1 cellular context compared by ENCODE assay signal in genomic region chr1:206713910-206714312, GRCh38.
TF ChIP-seq lines count a peak whose summit lies in the region.

No MANE protein-coding gene starts in this region.

TF ChIP-seq in K562, 482 proteins besides CTCF, POLR2A, EP300 and RAD21 (continued from another document and continues in another):
- no peak for TF ChIP-seq E2F4 (CRISPR knock-in tag; IDR thresholded peaks at IDR 0.05; ENCODE audit: low read depth)
- TF ChIP-seq ZNF121 (CRISPR knock-in tag; conservative IDR thresholded peaks at IDR 0.05): no peak
- no peak for TF ChIP-seq ARID3A (IDR thresholded peaks at IDR 0.05; ENCODE audit: borderline replicate concordance, low read depth, low read length)
- no peak for TF ChIP-seq ZBTB1 (CRISPR knock-in tag; IDR thresholded peaks at IDR 0.05; ENCODE audit: borderline replicate concordance, low read depth)
- peak; percentile 31; the same call in 1 of the 2 replicates for TF ChIP-seq ZNF316 (IDR thresholded peaks at IDR 0.05)
- TF ChIP-seq, protein P1, sequence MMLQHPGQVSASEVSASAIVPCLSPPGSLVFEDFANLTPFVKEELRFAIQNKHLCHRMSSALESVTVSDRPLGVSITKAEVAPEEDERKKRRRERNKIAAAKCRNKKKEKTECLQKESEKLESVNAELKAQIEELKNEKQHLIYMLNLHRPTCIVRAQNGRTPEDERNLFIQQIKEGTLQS (IDR thresholded peaks at IDR 0.05): peak; percentile 88
- TF ChIP-seq, protein P1 (CRISPR knock-in tag; conservative IDR thresholded peaks at IDR 0.05): no peak
- TF ChIP-seq, protein P2, sequence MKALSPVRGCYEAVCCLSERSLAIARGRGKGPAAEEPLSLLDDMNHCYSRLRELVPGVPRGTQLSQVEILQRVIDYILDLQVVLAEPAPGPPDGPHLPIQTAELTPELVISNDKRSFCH (CRISPR knock-in tag; IDR thresholded peaks at IDR 0.05): no peak
- TF ChIP-seq, protein P2 (tag; IDR thresholded peaks at IDR 0.05): no peak
- TF ChIP-seq ZNF146 (CRISPR knock-in tag; IDR thresholded peaks at IDR 0.05; ENCODE audit: unreplicated experiment): no peak
- TF ChIP-seq ETV1 (tag; conservative IDR thresholded peaks at IDR 0.05; ENCODE audit: low read depth): peak; percentile 52; the same call in 1 of the 2 replicates
- TF ChIP-seq ZBTB7A (IDR thresholded peaks at IDR 0.05; ENCODE audit: borderline replicate concordance, control insufficient read depth, low read depth, low read length): no peak
- peak; percentile 5; the same call in 1 of the 2 replicates for TF ChIP-seq FOSL1 (tag; conservative IDR thresholded peaks at IDR 0.05)
- TF ChIP-seq CTBP1 (IDR thresholded peaks at IDR 0.05; ENCODE audit: borderline replicate concordance): 0 out of 2 replicates have a peak, but pooled peaks have one; percentile 60
- peak; percentile 62; the same call in 1 of the 2 replicates for TF ChIP-seq SMARCE1 (IDR thresholded peaks at IDR 0.05)
- peak; percentile 81 for TF ChIP-seq DPF2 (IDR thresholded peaks at IDR 0.05)
- TF ChIP-seq SMAD3 (CRISPR knock-in tag; conservative IDR thresholded peaks at IDR 0.05): 0 out of 2 replicates have a peak, but pooled peaks have one; percentile 32
- no peak for TF ChIP-seq U2AF1 (optimal IDR thresholded peaks at IDR 0.05; ENCODE audit: low read depth, low read length)
- TF ChIP-seq YBX1 (IDR thresholded peaks at IDR 0.05): no peak
- peak; percentile 67 for TF ChIP-seq NFE2 (IDR thresholded peaks at IDR 0.05; ENCODE audit: low read depth)
- no peak for TF ChIP-seq ZNF217 (CRISPR knock-in tag; IDR thresholded peaks at IDR 0.05)
- peak; percentile 67 for TF ChIP-seq CREM (IDR thresholded peaks at IDR 0.05; ENCODE audit: low read depth)
- no peak for TF ChIP-seq HOMEZ (CRISPR knock-in tag; IDR thresholded peaks at IDR 0.05)
- no peak for TF ChIP-seq ZNF174 (CRISPR knock-in tag; IDR thresholded peaks at IDR 0.05)
- no peak for TF ChIP-seq TCF7 (IDR thresholded peaks at IDR 0.05; ENCODE audit: borderline replicate concordance)
- no peak for TF ChIP-seq HDAC8 (tag; IDR thresholded peaks at IDR 0.05)
- no peak for TF ChIP-seq FOXA3 (CRISPR knock-in tag; conservative IDR thresholded peaks at IDR 0.05 in 1 of 2, IDR thresholded peaks at IDR 0.05 in 1 of 2)
- TF ChIP-seq, protein P3, sequence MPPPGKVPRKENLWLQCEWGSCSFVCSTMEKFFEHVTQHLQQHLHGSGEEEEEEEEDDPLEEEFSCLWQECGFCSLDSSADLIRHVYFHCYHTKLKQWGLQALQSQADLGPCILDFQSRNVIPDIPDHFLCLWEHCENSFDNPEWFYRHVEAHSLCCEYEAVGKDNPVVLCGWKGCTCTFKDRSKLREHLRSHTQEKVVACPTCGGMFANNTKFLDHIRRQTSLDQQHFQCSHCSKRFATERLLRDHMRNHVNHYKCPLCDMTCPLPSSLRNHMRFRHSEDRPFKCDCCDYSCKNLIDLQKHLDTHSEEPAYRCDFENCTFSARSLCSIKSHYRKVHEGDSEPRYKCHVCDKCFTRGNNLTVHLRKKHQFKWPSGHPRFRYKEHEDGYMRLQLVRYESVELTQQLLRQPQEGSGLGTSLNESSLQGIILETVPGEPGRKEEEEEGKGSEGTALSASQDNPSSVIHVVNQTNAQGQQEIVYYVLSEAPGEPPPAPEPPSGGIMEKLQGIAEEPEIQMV (tag; conservative IDR thresholded peaks at IDR 0.05; ENCODE audit: low read depth): no peak
- peak; percentile 24; the same call in 1 of the 2 replicates for TF ChIP-seq GABPA (tag; conservative IDR thresholded peaks at IDR 0.05; ENCODE audit: low read depth)
- no peak for TF ChIP-seq FOS (IDR thresholded peaks at IDR 0.05; ENCODE audit: extremely low read depth, insufficient read length)
- no peak for TF ChIP-seq PHB2 (IDR thresholded peaks at IDR 0.05; ENCODE audit: low read depth)
- TF ChIP-seq ZFP1 (CRISPR knock-in tag; IDR thresholded peaks at IDR 0.05): no peak
- TF ChIP-seq DACH1 (IDR thresholded peaks at IDR 0.05; ENCODE audit: partially characterized antibody): no peak
- no peak for TF ChIP-seq KHSRP (IDR thresholded peaks at IDR 0.05)
- no peak for TF ChIP-seq ZNF589 (CRISPR knock-in tag; IDR thresholded peaks at IDR 0.05; ENCODE audit: low read depth)
- TF ChIP-seq SMARCC2 (IDR thresholded peaks at IDR 0.05; ENCODE audit: low read depth): no peak
- TF ChIP-seq ZBTB43 (CRISPR knock-in tag; IDR thresholded peaks at IDR 0.05): no peak
- no peak for TF ChIP-seq ZBTB34 (CRISPR knock-in tag; IDR thresholded peaks at IDR 0.05)
- TF ChIP-seq, protein P4, sequence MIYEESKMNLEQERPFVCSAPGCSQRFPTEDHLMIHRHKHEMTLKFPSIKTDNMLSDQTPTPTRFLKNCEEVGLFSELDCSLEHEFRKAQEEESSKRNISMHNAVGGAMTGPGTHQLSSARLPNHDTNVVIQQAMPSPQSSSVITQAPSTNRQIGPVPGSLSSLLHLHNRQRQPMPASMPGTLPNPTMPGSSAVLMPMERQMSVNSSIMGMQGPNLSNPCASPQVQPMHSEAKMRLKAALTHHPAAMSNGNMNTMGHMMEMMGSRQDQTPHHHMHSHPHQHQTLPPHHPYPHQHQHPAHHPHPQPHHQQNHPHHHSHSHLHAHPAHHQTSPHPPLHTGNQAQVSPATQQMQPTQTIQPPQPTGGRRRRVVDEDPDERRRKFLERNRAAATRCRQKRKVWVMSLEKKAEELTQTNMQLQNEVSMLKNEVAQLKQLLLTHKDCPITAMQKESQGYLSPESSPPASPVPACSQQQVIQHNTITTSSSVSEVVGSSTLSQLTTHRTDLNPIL (CRISPR knock-in tag; IDR thresholded peaks at IDR 0.05): no peak
- TF ChIP-seq MYC (IDR thresholded peaks at IDR 0.05; ENCODE audit: low read depth, low read length): no peak
- no peak for TF ChIP-seq MYC (CRISPR knock-in tag; IDR thresholded peaks at IDR 0.05; ENCODE audit: borderline replicate concordance, low read depth)
- no peak for TF ChIP-seq ZSCAN32 (CRISPR knock-in tag; IDR thresholded peaks at IDR 0.05)
- TF ChIP-seq JUNB (CRISPR knock-in tag; conservative IDR thresholded peaks at IDR 0.05): no peak
- TF ChIP-seq DEAF1 (CRISPR knock-in tag; IDR thresholded peaks at IDR 0.05): 0 out of 2 replicates have a peak, but pooled peaks have one; percentile 7
- TF ChIP-seq, protein P5, sequence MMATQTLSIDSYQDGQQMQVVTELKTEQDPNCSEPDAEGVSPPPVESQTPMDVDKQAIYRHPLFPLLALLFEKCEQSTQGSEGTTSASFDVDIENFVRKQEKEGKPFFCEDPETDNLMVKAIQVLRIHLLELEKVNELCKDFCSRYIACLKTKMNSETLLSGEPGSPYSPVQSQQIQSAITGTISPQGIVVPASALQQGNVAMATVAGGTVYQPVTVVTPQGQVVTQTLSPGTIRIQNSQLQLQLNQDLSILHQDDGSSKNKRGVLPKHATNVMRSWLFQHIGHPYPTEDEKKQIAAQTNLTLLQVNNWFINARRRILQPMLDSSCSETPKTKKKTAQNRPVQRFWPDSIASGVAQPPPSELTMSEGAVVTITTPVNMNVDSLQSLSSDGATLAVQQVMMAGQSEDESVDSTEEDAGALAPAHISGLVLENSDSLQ (IDR thresholded peaks at IDR 0.05): 0 out of 2 replicates have a peak, but pooled peaks have one; percentile 37
- TF ChIP-seq, protein P6, sequence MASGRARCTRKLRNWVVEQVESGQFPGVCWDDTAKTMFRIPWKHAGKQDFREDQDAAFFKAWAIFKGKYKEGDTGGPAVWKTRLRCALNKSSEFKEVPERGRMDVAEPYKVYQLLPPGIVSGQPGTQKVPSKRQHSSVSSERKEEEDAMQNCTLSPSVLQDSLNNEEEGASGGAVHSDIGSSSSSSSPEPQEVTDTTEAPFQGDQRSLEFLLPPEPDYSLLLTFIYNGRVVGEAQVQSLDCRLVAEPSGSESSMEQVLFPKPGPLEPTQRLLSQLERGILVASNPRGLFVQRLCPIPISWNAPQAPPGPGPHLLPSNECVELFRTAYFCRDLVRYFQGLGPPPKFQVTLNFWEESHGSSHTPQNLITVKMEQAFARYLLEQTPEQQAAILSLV (tag; IDR thresholded peaks at IDR 0.05): no peak
- no peak for TF ChIP-seq CBFB (CRISPR knock-in tag; IDR thresholded peaks at IDR 0.05)
- no peak for TF ChIP-seq ZBTB8A (IDR thresholded peaks at IDR 0.05; ENCODE audit: partially characterized antibody)
- TF ChIP-seq SUPT5H (IDR thresholded peaks at IDR 0.05): no peak
- TF ChIP-seq, protein P7, sequence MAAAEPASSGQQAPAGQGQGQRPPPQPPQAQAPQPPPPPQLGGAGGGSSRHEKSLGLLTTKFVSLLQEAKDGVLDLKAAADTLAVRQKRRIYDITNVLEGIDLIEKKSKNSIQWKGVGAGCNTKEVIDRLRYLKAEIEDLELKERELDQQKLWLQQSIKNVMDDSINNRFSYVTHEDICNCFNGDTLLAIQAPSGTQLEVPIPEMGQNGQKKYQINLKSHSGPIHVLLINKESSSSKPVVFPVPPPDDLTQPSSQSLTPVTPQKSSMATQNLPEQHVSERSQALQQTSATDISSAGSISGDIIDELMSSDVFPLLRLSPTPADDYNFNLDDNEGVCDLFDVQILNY (CRISPR knock-in tag; IDR thresholded peaks at IDR 0.05): no peak
- no peak for TF ChIP-seq KAT8 (IDR thresholded peaks at IDR 0.05; ENCODE audit: low read depth)
- 0 out of 2 replicates have a peak, but pooled peaks have one; percentile 18 for TF ChIP-seq ZFX (CRISPR knock-in tag; IDR thresholded peaks at IDR 0.05)
- no peak for TF ChIP-seq ZNF431 (CRISPR knock-in tag; IDR thresholded peaks at IDR 0.05)
- TF ChIP-seq IRF2 (CRISPR knock-in tag; IDR thresholded peaks at IDR 0.05): no peak
- TF ChIP-seq ZNF436 (CRISPR knock-in tag; IDR thresholded peaks at IDR 0.05): no peak
- peak in 1 of 2 experiments; percentile 78; a peak in 2 of 4 replicates for TF ChIP-seq RCOR1 (IDR thresholded peaks at IDR 0.05; ENCODE audit: borderline replicate concordance in 1 of 2, low read depth in 2 of 2, low read length in 2 of 2)
